ENCODE assay signal across 23 cellular contexts in the genomic region with DNA sequence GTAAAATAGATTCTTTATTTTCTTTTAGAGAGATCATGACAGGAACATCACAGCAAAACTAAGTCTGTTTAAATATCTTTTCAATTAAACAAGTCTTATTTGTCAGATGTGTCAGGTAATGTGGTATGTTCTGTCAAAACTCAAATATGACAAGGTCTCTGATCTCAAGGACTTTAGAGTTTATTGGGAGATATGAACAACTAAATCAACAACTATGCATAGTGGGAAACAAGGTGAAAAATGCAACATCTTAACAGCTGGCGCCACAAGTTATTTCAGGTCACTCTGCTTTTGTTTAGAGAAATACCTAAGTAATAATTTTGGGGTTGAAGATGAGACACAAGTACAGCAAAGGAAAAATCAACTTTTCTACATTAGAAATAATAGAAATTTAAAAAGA.
A peak's percentile ranks its signal among the peaks of the same experiment; 100 is the strongest.
DNase-seq lines count a peak whose midpoint lies in the region; ATAC-seq and TF ChIP-seq lines count a peak whose summit lies in the region.
"Had no signal": no experiment of that assay in that cellular context is flagged by ENCODE, and none has a peak within 500 bp of the region (broad histone marks: within the 10 kb centered on the region; RNA-seq: fewer than 3 reads in every experiment).

No MANE protein-coding gene starts in this region.

- H3K9me3 Mint-ChIP-seq in effector memory CD8-positive, alpha-beta T cell: peaks cover 7 to 13% of the 10 kb centered on the region in 2 donors
- no peaks in the 10 kb centered on the region for H3K9me3 Mint-ChIP-seq in HFFc6

- intact Hi-C loops in body of pancreas (cut with DNase I): no loop called here

- H3K4me1 ChIP-seq in OCI-LY3 (ENCODE audit: low read length): peaks cover 11% of the 10 kb centered on the region
- peaks cover 21% of the 10 kb centered on the region for H3K4me1 ChIP-seq in body of pancreas
- H3K4me1 ChIP-seq: BE2C, BLaER1 had no signal

- no peaks in the 10 kb centered on the region for H3K4me1 Mint-ChIP-seq in effector memory CD8-positive, alpha-beta T cell (ENCODE audit: low read depth in 2 of 2)
- no peaks in the 10 kb centered on the region for H3K4me1 Mint-ChIP-seq in HFFc6 (ENCODE audit: low read depth)
- H3K4me1 Mint-ChIP-seq: CD14-positive monocyte; CD4-positive, alpha-beta memory T cell; CD4-positive, CD25-positive, alpha-beta regulatory T cell; CD8-positive, alpha-beta memory T cell had no signal

- H3K9me3 ChIP-seq in OCI-LY3 (ENCODE audit: insufficient read depth, low read length) (no peaks in the 10 kb centered on the region), body of pancreas (no peaks in the 10 kb centered on the region)
- H3K9me3 ChIP-seq: BE2C, BLaER1 had no signal

- H3K36me3 ChIP-seq in OCI-LY3 (replicated peaks; ENCODE audit: low read depth, low read length): peaks cover 2% of the 10 kb centered on the region
- H3K36me3 ChIP-seq in body of pancreas (replicated peaks in 1 of 2; ENCODE audit: insufficient read depth in 1 of 2, low read depth in 2 of 2): no peaks in the 10 kb centered on the region
- H3K36me3 ChIP-seq: BE2C, BLaER1 had no signal

- TF ChIP-seq POLR2A in body of pancreas (IDR thresholded peaks at IDR 0.05): no peak

- H3K27me3 ChIP-seq in OCI-LY3 (ENCODE audit: low read depth, low read length) (no peaks in the 10 kb centered on the region), body of pancreas (no peaks in the 10 kb centered on the region)
- H3K27me3 ChIP-seq: BE2C, BLaER1 had no signal

- H3K4me3 ChIP-seq in OCI-LY3 (ENCODE audit: low read length) (no peak overlapping the region), body of pancreas (no peak overlapping the region)
- H3K4me3 ChIP-seq: BLaER1, GM12878 had no signal

- no peaks in the 10 kb centered on the region for H3K79me2 ChIP-seq in OCI-LY3 (ENCODE audit: low read length)

- no peaks in the 10 kb centered on the region for H3K27me3 Mint-ChIP-seq in effector memory CD8-positive, alpha-beta T cell
- no peaks in the 10 kb centered on the region for H3K27me3 Mint-ChIP-seq in HFFc6 (ENCODE audit: insufficient read depth)
- H3K27me3 Mint-ChIP-seq: CD4-positive, alpha-beta memory T cell; CD4-positive, CD25-positive, alpha-beta regulatory T cell; CD8-positive, alpha-beta memory T cell had no signal

- H2AFZ ChIP-seq in OCI-LY3 (ENCODE audit: low read depth, low read length): no peak overlapping the region

- no peak for DNase-seq in body of pancreas
- DNase-seq in effector memory CD8-positive, alpha-beta T cell: no peak
- no peak for DNase-seq in NCI-H128 (lab: John Stamatoyannopoulos, UW; ENCODE audit: unreplicated experiment)
- DNase-seq in HFFc6: no peak
- DNase-seq: 8988T; ACHN; BE2C; C1 segment of cervical spinal cord; CD4-positive, alpha-beta memory T cell; CD4-positive, CD25-positive, alpha-beta regulatory T cell; CD8-positive, alpha-beta memory T cell; COR-L47; DMS 273 treated with DMSO at 0.1 percent for 48 hours; DMS153; DMS53; DMS79; DND-41; EL; GDM1 had no signal

- no peak overlapping the region for H3K4me3 Mint-ChIP-seq in effector memory CD8-positive, alpha-beta T cell
- no peak overlapping the region for H3K4me3 Mint-ChIP-seq in HFFc6
- H3K4me3 Mint-ChIP-seq: CD14-positive monocyte; CD4-positive, alpha-beta memory T cell; CD4-positive, CD25-positive, alpha-beta regulatory T cell; CD8-positive, alpha-beta memory T cell had no signal

- H3K9ac ChIP-seq in OCI-LY3 (ENCODE audit: low read length): no peak overlapping the region
- H3K9ac ChIP-seq: BLaER1 had no signal

- H4K20me1 ChIP-seq in OCI-LY3 (ENCODE audit: insufficient read depth, low read length): no peaks in the 10 kb centered on the region
- H4K20me1 ChIP-seq: BLaER1 had no signal

- H3K4me2 ChIP-seq in OCI-LY3 (ENCODE audit: low read length): peak overlapping the region; percentile 26; the same call in 1 of the 2 replicates
- H3K4me2 ChIP-seq: BLaER1 had no signal

- no peak for TF ChIP-seq CTCF in OCI-LY3 (IDR thresholded peaks at IDR 0.05; ENCODE audit: low read depth, low read length)
- no peak for TF ChIP-seq CTCF in body of pancreas (IDR thresholded peaks at IDR 0.05)
- TF ChIP-seq CTCF in HFFc6 (IDR thresholded peaks at IDR 0.05): no peak

- H3K36me3 Mint-ChIP-seq in effector memory CD8-positive, alpha-beta T cell (ENCODE audit: insufficient read depth): no peaks in the 10 kb centered on the region
- H3K36me3 Mint-ChIP-seq in HFFc6 (ENCODE audit: low read depth): no peaks in the 10 kb centered on the region
- H3K36me3 Mint-ChIP-seq: CD14-positive monocyte; CD4-positive, alpha-beta memory T cell; CD4-positive, CD25-positive, alpha-beta regulatory T cell; CD8-positive, alpha-beta memory T cell had no signal

- H3K27ac Mint-ChIP-seq in effector memory CD8-positive, alpha-beta T cell: no peak overlapping the region
- H3K27ac Mint-ChIP-seq in HFFc6: no peak overlapping the region
- H3K27ac Mint-ChIP-seq: CD14-positive monocyte; CD4-positive, alpha-beta memory T cell; CD4-positive, CD25-positive, alpha-beta regulatory T cell; CD8-positive, alpha-beta memory T cell had no signal

- H3K27ac ChIP-seq in OCI-LY3 (ENCODE audit: low read length) (no peak overlapping the region), body of pancreas (peak overlapping the region in 2 of 4 donors; percentile 18 to 36)
- H3K27ac ChIP-seq: BLaER1 had no signal

- WGBS in body of pancreas, 2 donors: 32 to 44% methylated on average over 1 of the region's 1 CpG

- ATAC-seq in body of pancreas: peak; percentile 30
- ATAC-seq in effector memory CD8-positive, alpha-beta T cell (replicated peaks): no peak
- ATAC-seq: GM12878 had no signal
